In the genomic region with DNA sequence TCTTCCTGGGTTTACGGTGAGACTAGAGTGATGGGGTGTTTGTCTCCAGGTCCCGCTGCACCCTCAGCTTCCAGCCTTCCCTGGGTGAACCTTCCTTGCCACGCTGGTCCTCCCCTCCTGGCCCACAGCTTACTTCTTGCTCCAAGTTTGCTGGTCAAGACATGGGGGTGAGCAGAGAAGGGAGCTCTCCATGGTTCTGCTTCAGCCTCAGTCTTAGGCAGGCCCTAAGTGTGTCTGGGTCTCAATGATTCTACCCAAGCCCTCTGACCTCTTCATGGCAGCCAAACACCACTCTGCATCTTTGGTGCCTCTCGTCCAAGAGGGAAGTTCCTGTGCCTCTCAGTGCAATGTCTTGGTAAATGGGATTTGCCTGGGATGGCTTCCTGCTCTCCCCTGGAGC, we compare ENCODE assay signal across 13 cellular contexts.
DNase-seq lines count a peak whose midpoint lies in the region; ATAC-seq, FAIRE-seq and TF ChIP-seq lines count a peak whose summit lies in the region.
"Had no signal": no experiment of that assay in that cellular context is flagged by ENCODE, and none has a peak within 500 bp of the region (broad histone marks: within the 10 kb centered on the region; RNA-seq: fewer than 3 reads in every experiment).

No MANE protein-coding gene starts in this region.

- no peak overlapping the region for H3K4me3 Mint-ChIP-seq in CD8-positive, alpha-beta T cell
- H3K4me3 Mint-ChIP-seq: activated T-cell treated with anti-CD3 and anti-CD28 coated beads, Interleukin-2, amount 50 U/mL, for 72 hours; brain; stimulated activated naive CD8-positive, alpha-beta T cell treated with anti-CD3 and anti-CD28 coated beads, Interleukin-15, amount 100 ng/mL, for 72 hours had no signal

- no peak overlapping the region for H3K27ac ChIP-seq in A549
- H3K27ac ChIP-seq in HCT116 (ENCODE audit: low read depth, low read length): no peak overlapping the region
- H3K27ac ChIP-seq in CD8-positive, alpha-beta T cell (ENCODE audit: low read depth, low read length): no peak overlapping the region

- no peak for ATAC-seq in A549
- ATAC-seq in HCT116: no peak
- ATAC-seq in HG02610 (IDR thresholded peaks at IDR 0.05; ENCODE audit: unreplicated experiment): no peak
- ATAC-seq in HG02884 (IDR thresholded peaks at IDR 0.05; ENCODE audit: unreplicated experiment): no peak
- no peak for ATAC-seq in GM19397 (IDR thresholded peaks at IDR 0.05; ENCODE audit: unreplicated experiment)
- no peak for ATAC-seq in CD8-positive, alpha-beta T cell
- ATAC-seq: stimulated activated naive CD8-positive, alpha-beta T cell treated with anti-CD3 and anti-CD28 coated beads, Interleukin-15, amount 100 ng/mL, for 72 hours had no signal

- no TSS peak for BruUV-seq in HCT116 (replicated peaks; lab: Mats Ljungman, UMichigan)

- CTCF ChIA-PET in A549 (lab: Yijun Ruan, JAX) (interaction anchor here (0.9 to 1.3 kb wide), 2 partner anchors 14 to 62 kb away, joined by 3 read pairs; no protein-coding TSS in a partner anchor), HCT116 (lab: Charles Lee) (no interaction called here)
- CTCF ChIA-PET in CD8-positive, alpha-beta T cell (lab: Charles Lee): no interaction called here

- H3K4me1 ChIP-seq in A549: peaks cover 5% of the 10 kb centered on the region; the same call in 1 of the 3 replicates
- peaks cover 0 to 10% of the 10 kb centered on the region in 2 experiments; a peak in 2 of 4 replicates for H3K4me1 ChIP-seq in HCT116 (ENCODE audit: control insufficient read depth in 1 of 2, insufficient read depth in 2 of 2, low read length in 2 of 2)
- no peaks in the 10 kb centered on the region for H3K4me1 ChIP-seq in adipocyte (ENCODE audit: control insufficient read depth, insufficient read depth, low read length)
- H3K4me1 ChIP-seq in CD8-positive, alpha-beta T cell (ENCODE audit: insufficient read depth, low read length): no peaks in the 10 kb centered on the region

- no peak for TF ChIP-seq EP300 in A549 (IDR thresholded peaks at IDR 0.05)

- H3K4me1 Mint-ChIP-seq in CD8-positive, alpha-beta T cell (ENCODE audit: low read depth): peaks cover 2% of the 10 kb centered on the region
- H3K4me1 Mint-ChIP-seq: brain; stimulated activated naive CD8-positive, alpha-beta T cell treated with anti-CD3 and anti-CD28 coated beads, Interleukin-15, amount 100 ng/mL, for 72 hours had no signal

- H3K27me3 Mint-ChIP-seq in CD8-positive, alpha-beta T cell (ENCODE audit: low read depth): no peaks in the 10 kb centered on the region
- H3K27me3 Mint-ChIP-seq: stimulated activated naive CD8-positive, alpha-beta T cell treated with anti-CD3 and anti-CD28 coated beads, Interleukin-15, amount 100 ng/mL, for 72 hours had no signal

- H3K9me3 ChIP-seq in A549: peaks cover 11% of the 10 kb centered on the region; the same call in 1 of the 3 replicates
- H3K9me3 ChIP-seq in HCT116 (ENCODE audit: control insufficient read depth in 1 of 2, insufficient read depth in 1 of 2, low read depth in 1 of 2, low read length in 2 of 2): no peaks in the 10 kb centered on the region; a peak in 1 of 4 replicates
- peaks cover 13% of the 10 kb centered on the region for H3K9me3 ChIP-seq in adipocyte (ENCODE audit: control insufficient read depth, low read length)
- H3K9me3 ChIP-seq in CD8-positive, alpha-beta T cell (ENCODE audit: low read length): peaks cover 8% of the 10 kb centered on the region

- RAD21 ChIA-PET in HCT116 (lab: Charles Lee; ENCODE audit: low non-redundant PET in 1 of 2, low total read pairs in 2 of 2, uncharacterized antibody in 2 of 2, unreplicated experiment in 2 of 2): no interaction called here

- TF ChIP-seq POLR2A in A549 (IDR thresholded peaks at IDR 0.05; ENCODE audit: low read length) (no peak), HCT116 (IDR thresholded peaks at IDR 0.05; ENCODE audit: borderline replicate concordance, extremely low read depth, insufficient read depth, insufficient read length) (no peak)

- intact Hi-C loops in HCT116 (cut with micrococcal nuclease): no loop called here
- intact Hi-C loops in CD8-positive, alpha-beta T cell (cut with DNase I, micrococcal nuclease): no loop called here

- no peak overlapping the region for H2AFZ ChIP-seq in HCT116 (ENCODE audit: low read depth, low read length, poor library complexity, severe bottlenecking)

- no peak overlapping the region for H3K27ac Mint-ChIP-seq in CD8-positive, alpha-beta T cell
- H3K27ac Mint-ChIP-seq: activated T-cell treated with anti-CD3 and anti-CD28 coated beads, Interleukin-2, amount 50 U/mL, for 72 hours; brain; stimulated activated naive CD8-positive, alpha-beta T cell treated with anti-CD3 and anti-CD28 coated beads, Interleukin-15, amount 100 ng/mL, for 72 hours had no signal

- H4K20me1 ChIP-seq in HCT116 (ENCODE audit: insufficient read depth): no peaks in the 10 kb centered on the region

- no peaks in the 10 kb centered on the region for H3K79me2 ChIP-seq in HCT116 (ENCODE audit: insufficient read depth, low read length)

- TF ChIP-seq CTCF in A549 (IDR thresholded peaks at IDR 0.05) (no peak), HCT116 (IDR thresholded peaks at IDR 0.05 in 2 of 3, conservative IDR thresholded peaks at IDR 0.05 in 1 of 3; ENCODE audit: borderline replicate concordance in 1 of 3, insufficient read depth in 1 of 3, low read depth in 2 of 3, low read length in 2 of 3) (no peak), fibroblast of villous mesenchyme (IDR thresholded peaks at IDR 0.05; ENCODE audit: insufficient read depth, low read depth, low read length) (no peak)
- no peak for TF ChIP-seq CTCF in CD8-positive, alpha-beta T cell (IDR thresholded peaks at IDR 0.05)

- H3K27me3 ChIP-seq in HCT116 (ENCODE audit: insufficient read depth, low read length): no peaks in the 10 kb centered on the region
- no peaks in the 10 kb centered on the region for H3K27me3 ChIP-seq in adipocyte (replicated peaks; ENCODE audit: control insufficient read depth, insufficient read depth, low read length)
- no peaks in the 10 kb centered on the region for H3K27me3 ChIP-seq in CD8-positive, alpha-beta T cell (ENCODE audit: insufficient read depth, low read length)

- peaks cover 26% of the 10 kb centered on the region for H3K9me3 Mint-ChIP-seq in CD8-positive, alpha-beta T cell

- 37% methylated on average over 4 of the region's 4 CpGs for WGBS in A549 (ENCODE audit: missing lambda C conversion rate)

- H3K4me2 ChIP-seq in A549 (no peak overlapping the region), HCT116 (ENCODE audit: low read length) (no peak overlapping the region)

- H3K36me3 ChIP-seq in HCT116 (ENCODE audit: control insufficient read depth in 1 of 2, insufficient read depth in 2 of 2, low read length in 2 of 2) (no peaks in the 10 kb centered on the region), adipocyte (ENCODE audit: control insufficient read depth, insufficient read depth, low read length, severe bottlenecking) (no peaks in the 10 kb centered on the region)
- no peaks in the 10 kb centered on the region for H3K36me3 ChIP-seq in CD8-positive, alpha-beta T cell (ENCODE audit: insufficient read depth, low read length)

- H3K4me3 ChIP-seq in A549: no peak overlapping the region
- no peak overlapping the region for H3K4me3 ChIP-seq in HCT116 (replicated peaks in 1 of 2; ENCODE audit: low read depth in 1 of 2, low read length in 2 of 2)
- H3K4me3 ChIP-seq in adipocyte (ENCODE audit: low read length): no peak overlapping the region
- no peak overlapping the region for H3K4me3 ChIP-seq in fibroblast of villous mesenchyme (ENCODE audit: low read depth, low read length)
- no peak overlapping the region for H3K4me3 ChIP-seq in CD8-positive, alpha-beta T cell (ENCODE audit: low read depth, low read length)

- H3K9me2 ChIP-seq in HCT116 (ENCODE audit: insufficient read depth): no peaks in the 10 kb centered on the region

- H3K9ac ChIP-seq in HCT116 (ENCODE audit: low read length): no peak overlapping the region
- no peak overlapping the region for H3K9ac ChIP-seq in adipocyte (ENCODE audit: low read length)

- no peak for DNase-seq in A549 (ENCODE audit: low read depth in 1 of 2, low spot score in 1 of 2)
- no peak for DNase-seq in HCT116 (ENCODE audit: low read depth, low spot score)
- DNase-seq in adipocyte (ENCODE audit: low read depth): peak; percentile 22
- peak; percentile 53 for DNase-seq in fibroblast of villous mesenchyme (ENCODE audit: low read depth)
- no peak for DNase-seq in CD8-positive, alpha-beta T cell
- DNase-seq: activated CD4-positive, alpha-beta T cell treated with anti-CD3 and anti-CD28 coated beads for 4 hours; activated T-cell treated with anti-CD3 and anti-CD28 coated beads, Interleukin-2, amount 50 U/mL, for 72 hours; NCI-H2081; stimulated activated naive CD8-positive, alpha-beta T cell treated with anti-CD3 and anti-CD28 coated beads, Interleukin-15, amount 100 ng/mL, for 72 hours had no signal

- H3K36me3 Mint-ChIP-seq in CD8-positive, alpha-beta T cell: no peaks in the 10 kb centered on the region
- H3K36me3 Mint-ChIP-seq: brain had no signal

- TF ChIP-seq RAD21 in A549 (conservative IDR thresholded peaks at IDR 0.05 in 1 of 2, IDR thresholded peaks at IDR 0.05 in 1 of 2) (no peak), HCT116 (IDR thresholded peaks at IDR 0.05; ENCODE audit: low read depth) (no peak)

- no peak for FAIRE-seq in A549 (lab: Jason Lieb, UNC)

- POLR2A ChIA-PET in A549 (lab: Yijun Ruan, JAX): no interaction called here
- POLR2A ChIA-PET in HCT116 (lab: Charles Lee): no interaction called here
- POLR2A ChIA-PET in CD8-positive, alpha-beta T cell (lab: Charles Lee): no interaction called here

TF ChIP-seq in A549, 52 proteins besides CTCF, POLR2A, EP300 and RAD21 (continues in another document):
- TF ChIP-seq GATA3 (IDR thresholded peaks at IDR 0.05; ENCODE audit: borderline replicate concordance): no peak

TF ChIP-seq in HCT116, 20 proteins besides CTCF, POLR2A, EP300 and RAD21 (continues in another document):
- TF ChIP-seq EZH2phosphoT487 (IDR thresholded peaks at IDR 0.05; ENCODE audit: borderline replicate concordance) (no peak), YY1 (IDR thresholded peaks at IDR 0.05; ENCODE audit: extremely low read depth, insufficient replicate concordance, low read depth, low read length) (no peak), POLR2AphosphoS5 (IDR thresholded peaks at IDR 0.05; ENCODE audit: low read depth, low read length) (no peak), EGR1 (IDR thresholded peaks at IDR 0.05; ENCODE audit: low read depth) (no peak)

Comparison
In these comparisons a context has a peak if more than half of its experiments do, and no peak if none do; other contexts are left out.
1. DNase-seq: peak in adipocyte (single experiment) and fibroblast of villous mesenchyme (single experiment); none in A549 (0 of 2), HCT116 (single experiment) and CD8-positive, alpha-beta T cell (0 of 7).
2. Of the 6 proteins assayed by ChIP-seq in both A549 and HCT116: peak only in A549: none; only in HCT116: none; in both: REST; in neither: 5.